24 cellular contexts compared by ENCODE assay signal in the genomic region with DNA sequence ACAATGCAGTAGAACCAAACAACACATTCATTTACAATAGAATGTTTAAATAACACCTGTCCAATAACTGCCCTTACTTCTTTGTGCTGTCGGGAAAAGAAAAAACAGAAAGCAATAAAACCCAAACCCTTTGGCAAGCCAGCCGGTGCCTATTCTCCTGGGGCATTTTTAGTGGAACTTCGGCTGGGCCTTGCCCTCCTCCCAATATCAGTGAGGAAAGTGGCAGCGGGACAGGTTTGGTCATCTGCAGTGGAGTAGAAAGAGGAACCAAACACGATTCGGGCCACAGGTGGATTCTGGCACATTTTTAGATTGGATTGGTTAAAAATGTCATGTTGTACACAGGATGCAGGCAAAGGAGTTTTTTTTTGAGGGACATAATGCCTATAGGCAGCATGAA. TPM values are rescaled to one million over a fixed set of nuclear protein-coding genes. Genes with fewer than 3 reads are reported as not detected.
A peak's percentile ranks its signal among the peaks of the same experiment; 100 is the strongest.
DNase-seq lines count a peak whose midpoint lies in the region; ATAC-seq, FAIRE-seq and TF ChIP-seq lines count a peak whose summit lies in the region.
"Had no signal": no experiment of that assay in that cellular context is flagged by ENCODE, and none has a peak within 500 bp of the region (broad histone marks: within the 10 kb centered on the region; RNA-seq: fewer than 3 reads in every experiment).

No MANE protein-coding gene starts in this region.

- WGBS in GM23248 (ENCODE audit: low coverage in 1 of 2, low lambda C conversion rate in 2 of 2, missing lambda C conversion rate in 2 of 2), 2 experiments = 95% methylated on average over 6 of the region's 6 CpGs

- H3K27ac ChIP-seq in A673 (ENCODE audit: low read depth, low read length, poor library complexity, severe bottlenecking) (no peak overlapping the region), Panc1 (ENCODE audit: low read length) (no peak overlapping the region), endothelial cell of umbilical vein (ENCODE audit: insufficient read depth, low read depth, low read length) (no peak overlapping the region), GM23248 (no peak overlapping the region)
- H3K27ac ChIP-seq: A549, Peyer's patch, SJCRH30 had no signal

- no peak overlapping the region for H3K4me2 ChIP-seq in endothelial cell of umbilical vein (ENCODE audit: insufficient read depth, low read length)
- no peak overlapping the region for H3K4me2 ChIP-seq in GM23248 (ENCODE audit: unreplicated experiment)
- H3K4me2 ChIP-seq: A549 had no signal

- ATAC-seq in Panc1 = no peak
- ATAC-seq in activated CD8-positive, alpha-beta T cell treated with anti-CD3 and anti-CD28 coated beads for 36 hours = no peak
- ATAC-seq in HG03354 (IDR thresholded peaks at IDR 0.05; ENCODE audit: poor library complexity, severe bottlenecking, unreplicated experiment) = no peak
- ATAC-seq: A549 had no signal

- peaks cover 58% of the 10 kb centered on the region for H3K36me3 Mint-ChIP-seq in Caco-2 (ENCODE audit: insufficient read depth, unreplicated experiment)
- H3K36me3 Mint-ChIP-seq in activated CD8-positive, alpha-beta T cell treated with anti-CD3 and anti-CD28 coated beads for 36 hours (ENCODE audit: low read depth) = peaks cover 44% of the 10 kb centered on the region

- dilution Hi-C loops in endothelial cell of umbilical vein (cut with MboI; ENCODE audit: extremely low pct_ligation_motif_present, low sequenced_read_pairs) = no loop called here

- BruUV-seq in A673 (replicated peaks; lab: Mats Ljungman, UMichigan) (TSS peak; percentile 82), Caco-2 (replicated peaks; lab: Mats Ljungman, UMichigan) (TSS peak; percentile 64), Panc1 (replicated peaks; lab: Mats Ljungman, UMichigan) (TSS peak; percentile 82), endothelial cell of umbilical vein (replicated peaks; lab: Mats Ljungman, UMichigan) (TSS peak; percentile 62)

- H3K9ac ChIP-seq in endothelial cell of umbilical vein (replicated peaks; ENCODE audit: extremely low read depth, insufficient read depth, low read length) (no peak overlapping the region), GM23248 (no peak overlapping the region)

- CTCF ChIA-PET in A673 (lab: Charles Lee) = no interaction called here
- CTCF ChIA-PET in Caco-2 (lab: Charles Lee) = no interaction called here
- CTCF ChIA-PET in Panc1 (lab: Charles Lee) = no interaction called here
- CTCF ChIA-PET in endothelial cell of umbilical vein (lab: Charles Lee) = no interaction called here
- CTCF ChIA-PET in activated CD8-positive, alpha-beta T cell treated with anti-CD3 and anti-CD28 coated beads for 36 hours (lab: Charles Lee) = interaction anchor here (1.2 to 2.8 kb wide), 2 partner anchors 14 to 69 kb away, joined by 3 to 6 read pairs; no protein-coding TSS in a partner anchor

- H3K9me1 ChIP-seq in endothelial cell of umbilical vein (replicated peaks; ENCODE audit: control insufficient read depth, extremely low read depth, insufficient read depth, low read length) = no peaks in the 10 kb centered on the region

- no peaks in the 10 kb centered on the region for H3K27me3 ChIP-seq in A673 (replicated peaks; ENCODE audit: insufficient read depth, low read depth, low read length, poor library complexity)
- no peaks in the 10 kb centered on the region for H3K27me3 ChIP-seq in Caco-2 (replicated peaks; ENCODE audit: control insufficient read depth, insufficient read depth, low read length)
- H3K27me3 ChIP-seq in Panc1 (ENCODE audit: control insufficient read depth, insufficient read depth, low read length) = no peaks in the 10 kb centered on the region
- no peaks in the 10 kb centered on the region for H3K27me3 ChIP-seq in endothelial cell of umbilical vein (ENCODE audit: control insufficient read depth in 2 of 2, insufficient read depth in 2 of 2, low read length in 2 of 2)
- no peaks in the 10 kb centered on the region for H3K27me3 ChIP-seq in GM23248 (replicated peaks; ENCODE audit: insufficient read depth)
- H3K27me3 ChIP-seq: BE2C, Peyer's patch, SJCRH30 had no signal

- H3K4me1 ChIP-seq in A673 (ENCODE audit: insufficient read depth, low read length, poor library complexity, severe bottlenecking) (peaks cover 36% of the 10 kb centered on the region), Caco-2 (no peaks in the 10 kb centered on the region), Panc1 (ENCODE audit: control insufficient read depth, insufficient read depth, low read length) (no peaks in the 10 kb centered on the region), endothelial cell of umbilical vein (ENCODE audit: control insufficient read depth, extremely low read depth, insufficient read depth, low read length) (peaks cover 12% of the 10 kb centered on the region), GM23248 (ENCODE audit: insufficient read depth) (no peaks in the 10 kb centered on the region)
- H3K4me1 ChIP-seq: A549, BE2C, HAP-1, Peyer's patch, SJCRH30 had no signal

- no peaks in the 10 kb centered on the region for H3K9me3 Mint-ChIP-seq in Caco-2 (ENCODE audit: unreplicated experiment)
- no peaks in the 10 kb centered on the region for H3K9me3 Mint-ChIP-seq in activated CD8-positive, alpha-beta T cell treated with anti-CD3 and anti-CD28 coated beads for 36 hours
- H3K9me3 Mint-ChIP-seq: CD4-positive, alpha-beta T cell; IgD-negative memory B cell had no signal

- no peak overlapping the region for H3K4me3 Mint-ChIP-seq in Caco-2 (ENCODE audit: unreplicated experiment)
- no peak overlapping the region for H3K4me3 Mint-ChIP-seq in activated CD8-positive, alpha-beta T cell treated with anti-CD3 and anti-CD28 coated beads for 36 hours
- H3K4me3 Mint-ChIP-seq: CD4-positive, alpha-beta T cell; IgD-negative memory B cell had no signal

- DNase-seq in A673 (ENCODE audit: low spot score) = no peak
- DNase-seq in Caco-2 = no peak
- DNase-seq in Panc1 (ENCODE audit: low read depth, low spot score) = no peak
- DNase-seq in endothelial cell of umbilical vein (ENCODE audit: low read depth, low spot score) = no peak
- DNase-seq in activated CD8-positive, alpha-beta T cell treated with anti-CD3 and anti-CD28 coated beads for 36 hours = no peak
- no peak for DNase-seq in GM23248
- no peak for DNase-seq in NCI-H1930 (lab: John Stamatoyannopoulos, UW)
- DNase-seq: BE2C; CD4-positive, alpha-beta T cell; COR-L47; DND-41; Karpas-422; NCI-H1417; NCI-H187; NCI-H2227 treated with DMSO at 0.1 percent for 48 hours; NCI-H510A; Peyer's patch; SJCRH30 had no signal

- H3K79me2 ChIP-seq in endothelial cell of umbilical vein (ENCODE audit: control insufficient read depth, insufficient read depth, low read length) = no peaks in the 10 kb centered on the region
- no peaks in the 10 kb centered on the region for H3K79me2 ChIP-seq in GM23248 (ENCODE audit: insufficient read depth)

- H3K9me2 ChIP-seq in GM23248 (ENCODE audit: insufficient read depth) = no peaks in the 10 kb centered on the region

- no peaks in the 10 kb centered on the region for H3K9me3 ChIP-seq in A673 (ENCODE audit: low read depth, low read length, poor library complexity, severe bottlenecking)
- no peaks in the 10 kb centered on the region for H3K9me3 ChIP-seq in Caco-2
- H3K9me3 ChIP-seq in Panc1 (ENCODE audit: control insufficient read depth, insufficient read depth, low read depth, low read length) = no peaks in the 10 kb centered on the region
- no peaks in the 10 kb centered on the region for H3K9me3 ChIP-seq in endothelial cell of umbilical vein (replicated peaks; ENCODE audit: control insufficient read depth, insufficient read depth, low read length)
- H3K9me3 ChIP-seq in GM23248 (ENCODE audit: low read depth) = no peaks in the 10 kb centered on the region
- H3K9me3 ChIP-seq: A549, BE2C, HAP-1, Peyer's patch, SJCRH30 had no signal

- FAIRE-seq in endothelial cell of umbilical vein (lab: Jason Lieb, UNC) = no peak
- FAIRE-seq: A549, GM12891, HTR-8/SVneo had no signal

- TF ChIP-seq CTCF in A673 (conservative IDR thresholded peaks at IDR 0.05; ENCODE audit: low read depth, low read length) (no peak), Caco-2 (IDR thresholded peaks at IDR 0.05; ENCODE audit: insufficient read depth in 1 of 2, low read depth in 1 of 2, low read length in 1 of 2, severe bottlenecking in 1 of 2, unreplicated experiment in 1 of 2) (no peak), Panc1 (IDR thresholded peaks at IDR 0.05) (no peak), endothelial cell of umbilical vein (IDR thresholded peaks at IDR 0.05; ENCODE audit: extremely low read depth in 1 of 2, insufficient read depth in 1 of 2, low read depth in 1 of 2, low read length in 2 of 2) (no peak)
- TF ChIP-seq CTCF in activated CD8-positive, alpha-beta T cell treated with anti-CD3 and anti-CD28 coated beads for 36 hours (IDR thresholded peaks at IDR 0.05) = no peak

- peaks cover 54% of the 10 kb centered on the region for H3K36me3 ChIP-seq in A673 (ENCODE audit: insufficient read depth, low read length, poor library complexity, severe bottlenecking)
- H3K36me3 ChIP-seq in Caco-2 (ENCODE audit: control insufficient read depth, insufficient read depth, low read length) = peaks cover 9% of the 10 kb centered on the region
- H3K36me3 ChIP-seq in Panc1 (ENCODE audit: control insufficient read depth, insufficient read depth, low read length) = peaks cover 4% of the 10 kb centered on the region; the same call in 1 of the 2 replicates
- peaks cover 0 to 20% of the 10 kb centered on the region in 2 experiments for H3K36me3 ChIP-seq in endothelial cell of umbilical vein (ENCODE audit: control insufficient read depth in 2 of 2, extremely low read depth in 1 of 2, insufficient read depth in 2 of 2, low read length in 2 of 2)
- H3K36me3 ChIP-seq in GM23248 (ENCODE audit: low read depth) = peaks cover 32% of the 10 kb centered on the region; the same call in 1 of the 2 replicates

- POLR2A ChIA-PET in A673 (lab: Charles Lee; ENCODE audit: low non-redundant PET) (no interaction called here), Caco-2 (lab: Charles Lee) (no interaction called here), Panc1 (lab: Charles Lee) (no interaction called here), endothelial cell of umbilical vein (lab: Charles Lee) (no interaction called here)
- POLR2A ChIA-PET in activated CD8-positive, alpha-beta T cell treated with anti-CD3 and anti-CD28 coated beads for 36 hours (lab: Charles Lee) = interaction anchor here (0.7 to 2.8 kb wide), 4 partner anchors 8 to 19 kb away, joined by 3 to 9 read pairs (median 3); no protein-coding TSS in a partner anchor

- H4K20me1 ChIP-seq in endothelial cell of umbilical vein (replicated peaks; ENCODE audit: control insufficient read depth, extremely low read depth, insufficient read depth, low read length) = no peaks in the 10 kb centered on the region
- H4K20me1 ChIP-seq in GM23248 (ENCODE audit: insufficient read depth) = no peaks in the 10 kb centered on the region

- H2AFZ ChIP-seq in endothelial cell of umbilical vein (ENCODE audit: low read depth, low read length) = no peak overlapping the region
- H2AFZ ChIP-seq in GM23248 = no peak overlapping the region

- no peak overlapping the region for H3K4me3 ChIP-seq in A673 (ENCODE audit: low read depth, low read length, poor library complexity, severe bottlenecking)
- no peak overlapping the region for H3K4me3 ChIP-seq in Caco-2 (ENCODE audit: low read depth, low read length)
- H3K4me3 ChIP-seq in Panc1 (ENCODE audit: low read depth in 2 of 2, low read length in 2 of 2) = no peak overlapping the region
- no peak overlapping the region for H3K4me3 ChIP-seq in endothelial cell of umbilical vein (replicated peaks in 1 of 3; ENCODE audit: insufficient read depth in 1 of 3, low read depth in 1 of 3, low read length in 3 of 3)
- H3K4me3 ChIP-seq in GM23248 = no peak overlapping the region
- H3K4me3 ChIP-seq: A549, HAP-1, Peyer's patch, SJCRH30 had no signal

- intact Hi-C loops in A673 (cut with micrococcal nuclease; ENCODE audit: unreplicated experiment) = no loop called here
- intact Hi-C loops in Caco-2 (cut with micrococcal nuclease; ENCODE audit: unreplicated experiment) = no loop called here
- intact Hi-C loops in Panc1 (cut with micrococcal nuclease; ENCODE audit: unreplicated experiment) = no loop called here
- intact Hi-C loops in endothelial cell of umbilical vein (cut with micrococcal nuclease) = no loop called here
- intact Hi-C loops in activated CD8-positive, alpha-beta T cell treated with anti-CD3 and anti-CD28 coated beads for 36 hours (cut with micrococcal nuclease) = no loop called here

- in situ Hi-C loops in Panc1 (cut with HindIII; ENCODE audit: low pct_unique_long_range_greater_than_20kb, low sequenced_read_pairs) (no loop called here), GM23248 (cut with MboI) (no loop called here)

- no peak for TF ChIP-seq POLR2A in endothelial cell of umbilical vein (IDR thresholded peaks at IDR 0.05; ENCODE audit: low read depth, low read length)

- H3F3A ChIP-seq in GM23248 (ENCODE audit: insufficient read depth) = no peaks in the 10 kb centered on the region

- H3K27ac Mint-ChIP-seq in Caco-2 (ENCODE audit: unreplicated experiment) = peak overlapping the region; percentile 34
- H3K27ac Mint-ChIP-seq in activated CD8-positive, alpha-beta T cell treated with anti-CD3 and anti-CD28 coated beads for 36 hours = no peak overlapping the region
- H3K27ac Mint-ChIP-seq: CD4-positive, alpha-beta T cell; IgD-negative memory B cell had no signal

- peaks cover 12% of the 10 kb centered on the region for H3K4me1 Mint-ChIP-seq in Caco-2 (ENCODE audit: low read depth, unreplicated experiment)
- H3K4me1 Mint-ChIP-seq in activated CD8-positive, alpha-beta T cell treated with anti-CD3 and anti-CD28 coated beads for 36 hours (ENCODE audit: low read depth) = peaks cover 14% of the 10 kb centered on the region

- H3K27me3 Mint-ChIP-seq in Caco-2 (ENCODE audit: insufficient read depth, unreplicated experiment) = no peaks in the 10 kb centered on the region
- no peaks in the 10 kb centered on the region for H3K27me3 Mint-ChIP-seq in activated CD8-positive, alpha-beta T cell treated with anti-CD3 and anti-CD28 coated beads for 36 hours
- H3K27me3 Mint-ChIP-seq: CD4-positive, alpha-beta T cell; IgD-negative memory B cell had no signal

RNA-seq across cellular contexts. Expression of a gene that starts 32.0 kb away (rescaled TPM):
- total RNA-seq in A673 (2021) (128 and 133 TPM in 2 replicates), Caco-2 (2022) (141 and 143 TPM in 2 replicates), Panc1 (2021; ENCODE audit: unreplicated experiment) (67.6 TPM), endothelial cell of umbilical vein (91.8 and 98.2 TPM in 2 replicates)
- polyA plus RNA-seq in Panc1 (2012; ENCODE audit: insufficient read length) = 39.9 TPM
- polyA plus RNA-seq in endothelial cell of umbilical vein (82.6 and 86.2 TPM in 2 replicates), GM23248 (2016; fragmentation: Nextera tagmentation; extraction: Ambion mirVana) (58.9 and 67.7 TPM in 2 replicates)
- polyA plus RNA-seq in endothelial cell of umbilical vein (2011; cell fraction: cytosol; rRNA removed) = 77.3 and 85.4 TPM in 2 replicates
- polyA plus RNA-seq in endothelial cell of umbilical vein (2011; cell fraction: nucleus; rRNA removed) = 160 and 163 TPM in 2 replicates
- polyA plus RNA-seq in endothelial cell of umbilical vein (2012) = 74.4 and 90.7 TPM in 2 replicates
- polyA minus RNA-seq in endothelial cell of umbilical vein = 59.9 and 72.4 TPM in 2 replicates
- 47.5 TPM for polyA minus RNA-seq in endothelial cell of umbilical vein (2011; cell fraction: cytosol; rRNA and poly(A)+ RNA removed)
- polyA minus RNA-seq in endothelial cell of umbilical vein (2011; cell fraction: nucleus; rRNA and poly(A)+ RNA removed) = 39.3 and 39.8 TPM in 2 replicates
- total RNA-seq in activated CD8-positive, alpha-beta T cell treated with anti-CD3 and anti-CD28 coated beads for 36 hours = 100 to 1,000 TPM; 101 to 103 TPM
- 39.7 and 42.2 TPM in 2 replicates for total RNA-seq in GM23248 (2014; rRNA removed; shearing (Covaris generic))

RNA-seq across cellular contexts. Expression of a gene that starts 32.3 kb away (rescaled TPM):
- total RNA-seq in A673 (2021) = 45.6 and 47.6 TPM in 2 replicates
- 56.7 and 57.7 TPM in 2 replicates for total RNA-seq in Caco-2 (2022)
- 29.4 TPM for total RNA-seq in Panc1 (2021; ENCODE audit: unreplicated experiment)
- polyA plus RNA-seq in Panc1 (2012; ENCODE audit: insufficient read length) = 16.2 TPM
- 55.1 and 55.8 TPM in 2 replicates for total RNA-seq in endothelial cell of umbilical vein
- polyA plus RNA-seq in endothelial cell of umbilical vein = 23.6 and 28.5 TPM in 2 replicates
- polyA plus RNA-seq in endothelial cell of umbilical vein (2011; cell fraction: cytosol; rRNA removed) = 30.7 and 34.6 TPM in 2 replicates
- polyA plus RNA-seq in endothelial cell of umbilical vein (2011; cell fraction: nucleus; rRNA removed) = 46.1 and 58.4 TPM in 2 replicates
- 41.6 and 50.5 TPM in 2 replicates for polyA plus RNA-seq in endothelial cell of umbilical vein (2012)
- 109 and 131 TPM in 2 replicates for polyA minus RNA-seq in endothelial cell of umbilical vein
- 16.5 TPM for polyA minus RNA-seq in endothelial cell of umbilical vein (2011; cell fraction: cytosol; rRNA and poly(A)+ RNA removed)
- polyA minus RNA-seq in endothelial cell of umbilical vein (2011; cell fraction: nucleus; rRNA and poly(A)+ RNA removed) = 51.7 and 75.9 TPM in 2 replicates
- 10 to 100 TPM; 24.5 to 29.4 TPM for total RNA-seq in activated CD8-positive, alpha-beta T cell treated with anti-CD3 and anti-CD28 coated beads for 36 hours
- 34.7 and 42.7 TPM in 2 replicates for total RNA-seq in GM23248 (2014; rRNA removed; shearing (Covaris generic))
- polyA plus RNA-seq in GM23248 (2016; fragmentation: Nextera tagmentation; extraction: Ambion mirVana) = 39.1 and 43.9 TPM in 2 replicates
